In genomic region chr12:131388164-131388795, GRCh38 we compare ENCODE assay signal across 22 cellular contexts.
DNase-seq lines count a peak whose midpoint lies in the region; ATAC-seq and TF ChIP-seq lines count a peak whose summit lies in the region.
"Had no signal": no experiment of that assay in that cellular context is flagged by ENCODE, and none has a peak within 500 bp of the region (broad histone marks: within the 10 kb centered on the region; RNA-seq: fewer than 3 reads in every experiment).

No MANE protein-coding gene starts in this region.

- H3K27ac Mint-ChIP-seq in CD4-positive, alpha-beta T cell, result no peak overlapping the region
- H3K27ac Mint-ChIP-seq: activated T-helper 2 cell treated with anti-CD3 and anti-CD28 coated beads, Interferon-gamma antibody, Interleukin-2, Interleukin-4, amounts not matched to agents 10 μg/mL and 5 μg/mL and 100 μg/mL, durations not matched to agents 14 hours and 24 hours and 36 hours; WTC11 had no signal

- no peaks in the 10 kb centered on the region for H3K4me1 Mint-ChIP-seq in CD4-positive, alpha-beta T cell (ENCODE audit: low read depth)

- H3K27me3 ChIP-seq in adrenal gland, result peaks cover 6% of the 10 kb centered on the region
- H3K27me3 ChIP-seq in CD4-positive, alpha-beta T cell (ENCODE audit: control insufficient read depth, insufficient read depth, low read length), result no peaks in the 10 kb centered on the region

- H3K9me3 ChIP-seq in HEK293 (ENCODE audit: control insufficient read depth, insufficient read depth, low read depth, low read length), result no peaks in the 10 kb centered on the region
- H3K9me3 ChIP-seq in adrenal gland (replicated peaks in 1 of 3), result no peaks in the 10 kb centered on the region
- no peaks in the 10 kb centered on the region for H3K9me3 ChIP-seq in CD4-positive, alpha-beta T cell (ENCODE audit: control insufficient read depth, low read length)
- H3K9me3 ChIP-seq: tibial nerve had no signal

- no peaks in the 10 kb centered on the region for H3K9me3 Mint-ChIP-seq in CD4-positive, alpha-beta T cell
- H3K9me3 Mint-ChIP-seq: activated T-helper 2 cell treated with anti-CD3 and anti-CD28 coated beads, Interferon-gamma antibody, Interleukin-2, Interleukin-4, amounts not matched to agents 10 μg/mL and 5 μg/mL and 100 μg/mL, durations not matched to agents 14 hours and 24 hours and 36 hours; neural crest cell; WTC11 had no signal

- no peaks in the 10 kb centered on the region for H3K36me3 ChIP-seq in HEK293 (ENCODE audit: control insufficient read depth in 2 of 2, insufficient read depth in 1 of 2, low read length in 2 of 2)
- H3K36me3 ChIP-seq in adrenal gland (replicated peaks in 1 of 2), result no peaks in the 10 kb centered on the region
- H3K36me3 ChIP-seq: tibial nerve had no signal

- no peak overlapping the region for H3K27ac ChIP-seq in HEK293 (ENCODE audit: extremely low read depth, low read depth, low read length)
- H3K27ac ChIP-seq in adrenal gland, result no peak overlapping the region
- no peak overlapping the region for H3K27ac ChIP-seq in CD4-positive, alpha-beta T cell (ENCODE audit: low read depth, low read length)
- H3K27ac ChIP-seq: SK-N-MC, skin epidermis, tibial nerve had no signal

- H3K4me1 ChIP-seq in HEK293 (ENCODE audit: control insufficient read depth, insufficient read depth, low read length), result no peaks in the 10 kb centered on the region
- no peaks in the 10 kb centered on the region for H3K4me1 ChIP-seq in adrenal gland (replicated peaks in 1 of 2)
- H3K4me1 ChIP-seq: tibial nerve had no signal

- no peak for ATAC-seq in HG02678 (IDR thresholded peaks at IDR 0.05; ENCODE audit: unreplicated experiment)
- no peak for ATAC-seq in GM21576 (IDR thresholded peaks at IDR 0.05; ENCODE audit: unreplicated experiment)
- ATAC-seq in CD4-positive, alpha-beta T cell (ENCODE audit: poor library complexity), result no peak
- ATAC-seq: stimulated activated naive CD8-positive, alpha-beta T cell treated with anti-CD3 and anti-CD28 coated beads, Interleukin-15, Interleukin-2, amounts not matched to agents 100 U/mL and 50 U/mL, for 24 hours had no signal

- CTCF ChIA-PET in HEK293 (lab: Yijun Ruan, JAX), result no interaction called here
- CTCF ChIA-PET in CD4-positive, alpha-beta T cell (lab: Charles Lee), result no interaction called here

- intact Hi-C loops in head of caudate nucleus (cut with DNase I) (no loop called here), posterior cingulate gyrus (cut with DNase I) (no loop called here), adrenal gland (cut with DNase I) (no loop called here)
- intact Hi-C loops in CD4-positive, alpha-beta T cell (cut with DNase I, micrococcal nuclease), result no loop called here

- 55 to 68% (median 62%) methylated on average over 3 to 8 of the region's 8 CpGs for WGBS in adrenal gland, 4 donors

- no peaks in the 10 kb centered on the region for H3K36me3 Mint-ChIP-seq in CD4-positive, alpha-beta T cell (ENCODE audit: low read depth)
- H3K36me3 Mint-ChIP-seq: WTC11 had no signal

- TF ChIP-seq POLR2A in adrenal gland (IDR thresholded peaks at IDR 0.05), result no peak

- peaks cover 4% of the 10 kb centered on the region for H3K27me3 Mint-ChIP-seq in CD4-positive, alpha-beta T cell

- DNase-seq in NCI-H69 (lab: John Stamatoyannopoulos, UW), result peak; percentile 93
- DNase-seq in head of caudate nucleus, result peak in 27 of 42 donors; percentile 9 to 71 (median 41)
- peak in 8 of 10 donors; percentile 31 to 93 (median 55) for DNase-seq in posterior cingulate gyrus
- DNase-seq in adrenal gland, result no peak
- no peak for DNase-seq in CD4-positive, alpha-beta T cell
- DNase-seq: activated CD4-positive, alpha-beta T cell treated with anti-CD3 and anti-CD28 coated beads, Interleukin-2, amount 50 U/mL, for 4 hours; activated CD8-positive, alpha-beta memory T cell treated with anti-CD3 and anti-CD28 coated beads, Interleukin-2, amount 50 U/mL, for 4 hours; DND-41; NCI-H1048; NCI-H2081 treated with DMSO at 0.1 percent for 48 hours; NCI-H510A; stimulated activated CD4-positive, alpha-beta T cell treated with anti-CD3 and anti-CD28 coated beads, Interleukin-2, amount 100 ng/mL, for 48 hours; stimulated activated naive CD8-positive, alpha-beta T cell treated with anti-CD3 and anti-CD28 coated beads, Interleukin-15, Interleukin-2, amounts not matched to agents 100 U/mL and 50 U/mL, for 24 hours had no signal

- POLR2A ChIA-PET in HEK293 (lab: Yijun Ruan, JAX), result no interaction called here
- POLR2A ChIA-PET in CD4-positive, alpha-beta T cell (lab: Charles Lee), result no interaction called here

- H3K4me3 ChIP-seq in HEK293 (ENCODE audit: low read depth, low read length) (no peak overlapping the region), adrenal gland (no peak overlapping the region)
- H3K4me3 ChIP-seq: SK-N-MC, skin epidermis, tibial nerve had no signal

- no peak overlapping the region for H3K4me3 Mint-ChIP-seq in CD4-positive, alpha-beta T cell
- H3K4me3 Mint-ChIP-seq: neural crest cell, WTC11 had no signal

- TF ChIP-seq CTCF in HEK293 (tag by site-specific recombination; IDR thresholded peaks at IDR 0.05) (no peak), adrenal gland (IDR thresholded peaks at IDR 0.05) (no peak)
- TF ChIP-seq CTCF in CD4-positive, alpha-beta T cell (IDR thresholded peaks at IDR 0.05), result no peak

TF ChIP-seq in HEK293, 187 proteins besides CTCF, POLR2A, EP300 and RAD21:
- TF ChIP-seq ZNF112 (tag by site-specific recombination; IDR thresholded peaks at IDR 0.05) (no peak), GLIS1 (tag by site-specific recombination; IDR thresholded peaks at IDR 0.05) (peak; percentile 29; the same call in 1 of the 2 replicates), ZNF654 (tag by site-specific recombination; IDR thresholded peaks at IDR 0.05; ENCODE audit: low read depth) (no peak), ZNF311 (tag by site-specific recombination; IDR thresholded peaks at IDR 0.05; ENCODE audit: borderline replicate concordance) (no peak), ZNF571 (tag by site-specific recombination; IDR thresholded peaks at IDR 0.05) (no peak), ZNF394 (tag by site-specific recombination; IDR thresholded peaks at IDR 0.05; ENCODE audit: borderline replicate concordance) (no peak), ZBTB8A (tag by site-specific recombination; IDR thresholded peaks at IDR 0.05) (no peak)

Comparison
In these comparisons a context has a peak if more than half of its experiments do, and no peak if none do; other contexts are left out.
1. DNase-seq: peak in NCI-H69 (single experiment), head of caudate nucleus (27 of 42) and posterior cingulate gyrus (8 of 10); none in adrenal gland (0 of 7) and CD4-positive, alpha-beta T cell (0 of 10).